ENCODE assay signal across 1 cellular context in genomic region chr20:53725575-53725970, GRCh38.
TF ChIP-seq lines count a peak whose summit lies in the region.

No MANE protein-coding gene starts in this region.

TF ChIP-seq in GM23338, 12 proteins besides CTCF, POLR2A, EP300 and RAD21 (continued from another document):
- TF ChIP-seq, protein P1, sequence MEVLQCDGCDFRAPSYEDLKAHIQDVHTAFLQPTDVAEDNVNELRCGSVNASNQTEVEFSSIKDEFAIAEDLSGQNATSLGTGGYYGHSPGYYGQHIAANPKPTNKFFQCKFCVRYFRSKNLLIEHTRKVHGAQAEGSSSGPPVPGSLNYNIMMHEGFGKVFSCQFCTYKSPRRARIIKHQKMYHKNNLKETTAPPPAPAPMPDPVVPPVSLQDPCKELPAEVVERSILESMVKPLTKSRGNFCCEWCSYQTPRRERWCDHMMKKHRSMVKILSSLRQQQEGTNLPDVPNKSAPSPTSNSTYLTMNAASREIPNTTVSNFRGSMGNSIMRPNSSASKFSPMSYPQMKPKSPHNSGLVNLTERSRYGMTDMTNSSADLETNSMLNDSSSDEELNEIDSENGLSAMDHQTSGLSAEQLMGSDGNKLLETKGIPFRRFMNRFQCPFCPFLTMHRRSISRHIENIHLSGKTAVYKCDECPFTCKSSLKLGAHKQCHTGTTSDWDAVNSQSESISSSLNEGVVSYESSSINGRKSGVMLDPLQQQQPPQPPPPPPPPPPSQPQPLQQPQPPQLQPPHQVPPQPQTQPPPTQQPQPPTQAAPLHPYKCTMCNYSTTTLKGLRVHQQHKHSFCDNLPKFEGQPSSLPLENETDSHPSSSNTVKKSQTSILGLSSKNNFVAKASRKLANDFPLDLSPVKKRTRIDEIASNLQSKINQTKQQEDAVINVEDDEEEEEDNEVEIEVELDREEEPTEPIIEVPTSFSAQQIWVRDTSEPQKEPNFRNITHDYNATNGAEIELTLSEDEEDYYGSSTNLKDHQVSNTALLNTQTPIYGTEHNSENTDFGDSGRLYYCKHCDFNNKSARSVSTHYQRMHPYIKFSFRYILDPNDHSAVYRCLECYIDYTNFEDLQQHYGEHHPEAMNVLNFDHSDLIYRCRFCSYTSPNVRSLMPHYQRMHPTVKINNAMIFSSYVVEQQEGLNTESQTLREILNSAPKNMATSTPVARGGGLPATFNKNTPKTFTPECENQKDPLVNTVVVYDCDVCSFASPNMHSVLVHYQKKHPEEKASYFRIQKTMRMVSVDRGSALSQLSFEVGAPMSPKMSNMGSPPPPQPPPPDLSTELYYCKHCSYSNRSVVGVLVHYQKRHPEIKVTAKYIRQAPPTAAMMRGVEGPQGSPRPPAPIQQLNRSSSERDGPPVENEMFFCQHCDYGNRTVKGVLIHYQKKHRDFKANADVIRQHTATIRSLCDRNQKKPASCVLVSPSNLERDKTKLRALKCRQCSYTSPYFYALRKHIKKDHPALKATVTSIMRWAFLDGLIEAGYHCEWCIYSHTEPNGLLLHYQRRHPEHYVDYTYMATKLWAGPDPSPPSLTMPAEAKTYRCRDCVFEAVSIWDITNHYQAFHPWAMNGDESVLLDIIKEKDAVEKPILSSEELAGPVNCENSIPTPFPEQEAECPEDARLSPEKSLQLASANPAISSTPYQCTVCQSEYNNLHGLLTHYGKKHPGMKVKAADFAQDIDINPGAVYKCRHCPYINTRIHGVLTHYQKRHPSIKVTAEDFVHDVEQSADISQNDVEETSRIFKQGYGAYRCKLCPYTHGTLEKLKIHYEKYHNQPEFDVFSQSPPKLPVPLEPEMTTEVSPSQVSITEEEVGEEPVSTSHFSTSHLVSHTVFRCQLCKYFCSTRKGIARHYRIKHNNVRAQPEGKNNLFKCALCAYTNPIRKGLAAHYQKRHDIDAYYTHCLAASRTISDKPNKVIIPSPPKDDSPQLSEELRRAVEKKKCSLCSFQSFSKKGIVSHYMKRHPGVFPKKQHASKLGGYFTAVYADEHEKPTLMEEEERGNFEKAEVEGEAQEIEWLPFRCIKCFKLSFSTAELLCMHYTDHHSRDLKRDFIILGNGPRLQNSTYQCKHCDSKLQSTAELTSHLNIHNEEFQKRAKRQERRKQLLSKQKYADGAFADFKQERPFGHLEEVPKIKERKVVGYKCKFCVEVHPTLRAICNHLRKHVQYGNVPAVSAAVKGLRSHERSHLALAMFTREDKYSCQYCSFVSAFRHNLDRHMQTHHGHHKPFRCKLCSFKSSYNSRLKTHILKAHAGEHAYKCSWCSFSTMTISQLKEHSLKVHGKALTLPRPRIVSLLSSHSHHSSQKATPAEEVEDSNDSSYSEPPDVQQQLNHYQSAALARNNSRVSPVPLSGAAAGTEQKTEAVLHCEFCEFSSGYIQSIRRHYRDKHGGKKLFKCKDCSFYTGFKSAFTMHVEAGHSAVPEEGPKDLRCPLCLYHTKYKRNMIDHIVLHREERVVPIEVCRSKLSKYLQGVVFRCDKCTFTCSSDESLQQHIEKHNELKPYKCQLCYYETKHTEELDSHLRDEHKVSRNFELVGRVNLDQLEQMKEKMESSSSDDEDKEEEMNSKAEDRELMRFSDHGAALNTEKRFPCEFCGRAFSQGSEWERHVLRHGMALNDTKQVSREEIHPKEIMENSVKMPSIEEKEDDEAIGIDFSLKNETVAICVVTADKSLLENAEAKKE (CRISPR knock-in tag; IDR thresholded peaks at IDR 0.05): no peak
